8 cellular contexts compared by ENCODE assay signal in genomic region chr1:50969611-50970507, GRCh38. TPM values are rescaled to one million over a fixed set of nuclear protein-coding genes. Genes with fewer than 3 reads are reported as not detected.
DNase-seq lines count a peak whose midpoint lies in the region; ATAC-seq and TF ChIP-seq lines count a peak whose summit lies in the region.

Gene CDKN2C (plus strand): TSS chr1:50970245. CDS start chr1:50970369, 124 bp downstream.

- peaks cover 10% of the 10 kb centered on the region for H3K27me3 Mint-ChIP-seq in activated naive CD4-positive, alpha-beta T cell treated with anti-CD3 and anti-CD28 coated beads, Interleukin-2, amount 10 ng/mL, durations not matched to agents 7 days and 5 days
- H3K27me3 Mint-ChIP-seq in neural progenitor cell (ENCODE audit: insufficient read depth, low read depth), result peaks cover 64% of the 10 kb centered on the region

- no peaks in the 10 kb centered on the region for H3K9me3 ChIP-seq in HAP-1
- no peaks in the 10 kb centered on the region for H3K9me3 ChIP-seq in Loucy (ENCODE audit: insufficient read depth, low read depth, low read length)
- no peaks in the 10 kb centered on the region for H3K9me3 ChIP-seq in neural progenitor cell (ENCODE audit: low read depth)
- H3K9me3 ChIP-seq in vagina, result no peaks in the 10 kb centered on the region

- H4K20me1 ChIP-seq in Loucy (ENCODE audit: insufficient read depth, low read length, poor library complexity, severe bottlenecking) (peaks cover 58% of the 10 kb centered on the region), neural progenitor cell (ENCODE audit: low read depth) (peaks cover 61% of the 10 kb centered on the region)

- H3K4me3 ChIP-seq in HAP-1 (peak within 1 kb of the TSS; percentile 77), Loucy (ENCODE audit: low read length, poor library complexity, severe bottlenecking) (peak within 1 kb of the TSS; percentile 85), neural progenitor cell (peak within 1 kb of the TSS; percentile 59), vagina (peak within 1 kb of the TSS; percentile 57 to 74)

- in situ Hi-C loops in HAP-1 (cut with MboI; ENCODE audit: low sequenced_read_pairs), result loop anchor here (10.0 kb wide), 1 partner anchor 225 kb away; no protein-coding TSS in a partner anchor

- H3K27ac ChIP-seq in RWPE1 (peak within 1 kb of the TSS; percentile 97), foreskin keratinocyte (no peak within 1 kb of the TSS), neural progenitor cell (no peak within 1 kb of the TSS), vagina (peak within 1 kb of the TSS; percentile 97)

- peak; percentile 53 for ATAC-seq in foreskin keratinocyte

- H3K9me3 Mint-ChIP-seq in activated naive CD4-positive, alpha-beta T cell treated with anti-CD3 and anti-CD28 coated beads, Interleukin-2, amount 10 ng/mL, durations not matched to agents 7 days and 5 days, result no peaks in the 10 kb centered on the region
- peaks cover 2% of the 10 kb centered on the region for H3K9me3 Mint-ChIP-seq in neural progenitor cell

- peak within 1 kb of the TSS; percentile 89 for H3K4me2 ChIP-seq in Loucy (ENCODE audit: low read depth, low read length, poor library complexity, severe bottlenecking)
- H3K4me2 ChIP-seq in neural progenitor cell, result peak within 1 kb of the TSS; percentile 89

- H3K27me3 ChIP-seq in HAP-1 (ENCODE audit: low read depth), result no peaks in the 10 kb centered on the region
- H3K27me3 ChIP-seq in Loucy (ENCODE audit: insufficient read depth, low read length, poor library complexity, severe bottlenecking), result peaks cover 13% of the 10 kb centered on the region
- no peaks in the 10 kb centered on the region for H3K27me3 ChIP-seq in foreskin keratinocyte
- H3K27me3 ChIP-seq in neural progenitor cell, result peaks cover 95% of the 10 kb centered on the region
- no peaks in the 10 kb centered on the region for H3K27me3 ChIP-seq in vagina

- H3K4me3 Mint-ChIP-seq in activated naive CD4-positive, alpha-beta T cell treated with anti-CD3 and anti-CD28 coated beads, Interleukin-2, amount 10 ng/mL, durations not matched to agents 7 days and 5 days, result peak within 1 kb of the TSS; percentile 100
- H3K4me3 Mint-ChIP-seq in neural progenitor cell, result peak within 1 kb of the TSS; percentile 91

- H3K4me1 ChIP-seq in HAP-1 (peaks cover 26% of the 10 kb centered on the region), Loucy (ENCODE audit: insufficient read depth, low read length, poor library complexity, severe bottlenecking) (peaks cover 24% of the 10 kb centered on the region), foreskin keratinocyte (no peaks in the 10 kb centered on the region), neural progenitor cell (no peaks in the 10 kb centered on the region), vagina (peaks cover 14% of the 10 kb centered on the region)

- no peaks in the 10 kb centered on the region for H3K9me2 ChIP-seq in Loucy (replicated peaks; ENCODE audit: low read depth, low read length)

- TF ChIP-seq CTCF in Loucy (conservative IDR thresholded peaks at IDR 0.05; ENCODE audit: low read length) (no peak), RWPE1 (conservative IDR thresholded peaks at IDR 0.05; ENCODE audit: low read depth) (no peak), foreskin keratinocyte (conservative IDR thresholded peaks at IDR 0.05) (peak; percentile 11), neural progenitor cell (IDR thresholded peaks at IDR 0.05) (no peak), vagina (IDR thresholded peaks at IDR 0.05) (no peak)

- H3K4me1 Mint-ChIP-seq in activated naive CD4-positive, alpha-beta T cell treated with anti-CD3 and anti-CD28 coated beads, Interleukin-2, amount 10 ng/mL, durations not matched to agents 7 days and 5 days, result peaks cover 46% of the 10 kb centered on the region
- peaks cover 12% of the 10 kb centered on the region for H3K4me1 Mint-ChIP-seq in neural progenitor cell

- peaks cover 9% of the 10 kb centered on the region for H3K36me3 ChIP-seq in HAP-1 (replicated peaks)
- H3K36me3 ChIP-seq in Loucy (ENCODE audit: insufficient read depth, low read length), result peaks cover 38% of the 10 kb centered on the region
- no peaks in the 10 kb centered on the region for H3K36me3 ChIP-seq in neural progenitor cell
- no peaks in the 10 kb centered on the region for H3K36me3 ChIP-seq in vagina

- intact Hi-C loops in vagina (cut with DNase I), result no loop called here

- CTCF ChIA-PET in RWPE1 (lab: Yijun Ruan, JAX), result interaction anchor here (0.6 to 1.2 kb wide), 8 partner anchors 10 to 868 kb away, joined by 3 to 4 read pairs (median 3); partner anchors contain the start of gene FAF1
- CTCF ChIA-PET in activated naive CD4-positive, alpha-beta T cell treated with anti-CD3 and anti-CD28 coated beads, Interleukin-2, amount 10 ng/mL, durations not matched to agents 7 days and 5 days (lab: Charles Lee), result interaction anchor here (0.6 to 2.3 kb wide), 7 partner anchors 7 to 327 kb away, joined by 3 to 9 read pairs (median 3); partner anchors contain the start of gene FAF1

- peaks cover 98% of the 10 kb centered on the region for H3K79me2 ChIP-seq in Loucy (ENCODE audit: insufficient read depth, low read length)
- H3K79me2 ChIP-seq in neural progenitor cell (ENCODE audit: low read depth), result no peaks in the 10 kb centered on the region

- peak; percentile 46 for DNase-seq in GF-D8 (lab: John Stamatoyannopoulos, UW)
- DNase-seq in HAP-1 (ENCODE audit: low spot score in 2 of 2), result peak; percentile 90 to 93
- peak; percentile 62 for DNase-seq in RWPE1 (ENCODE audit: low spot score)
- peak; percentile 77 for DNase-seq in activated naive CD4-positive, alpha-beta T cell treated with anti-CD3 and anti-CD28 coated beads, Interleukin-2, amount 10 ng/mL, durations not matched to agents 7 days and 5 days
- DNase-seq in foreskin keratinocyte, result peak; percentile 59 to 71
- peak; percentile 77 for DNase-seq in neural progenitor cell (ENCODE audit: low spot score)
- no peak for DNase-seq in vagina (ENCODE audit: extremely low spot score in 2 of 2)

- peaks cover 42% of the 10 kb centered on the region for H3K36me3 Mint-ChIP-seq in activated naive CD4-positive, alpha-beta T cell treated with anti-CD3 and anti-CD28 coated beads, Interleukin-2, amount 10 ng/mL, durations not matched to agents 7 days and 5 days
- no peaks in the 10 kb centered on the region for H3K36me3 Mint-ChIP-seq in neural progenitor cell

- peak within 1 kb of the TSS; percentile 96 for H3K9ac ChIP-seq in Loucy (ENCODE audit: low read depth, low read length, poor library complexity, severe bottlenecking)
- H3K9ac ChIP-seq in neural progenitor cell, result no peak within 1 kb of the TSS

- H3K27ac Mint-ChIP-seq in activated naive CD4-positive, alpha-beta T cell treated with anti-CD3 and anti-CD28 coated beads, Interleukin-2, amount 10 ng/mL, durations not matched to agents 7 days and 5 days, result peak within 1 kb of the TSS; percentile 100
- no peak within 1 kb of the TSS for H3K27ac Mint-ChIP-seq in neural progenitor cell

- POLR2A ChIA-PET in RWPE1 (lab: Yijun Ruan, JAX; ENCODE audit: low non-redundant PET), result interaction anchor here (0.6 kb wide), 1 partner anchor 8 kb away, joined by 4 read pairs; no protein-coding TSS in a partner anchor

- H3F3A ChIP-seq in Loucy (ENCODE audit: low read depth) (no peaks in the 10 kb centered on the region), neural progenitor cell (ENCODE audit: low read depth) (peaks cover 56% of the 10 kb centered on the region)

- peak in 1 of 2 donors; percentile 55 for TF ChIP-seq POLR2A in vagina (IDR thresholded peaks at IDR 0.05)

- H2AFZ ChIP-seq in Loucy (ENCODE audit: low read length) (no peak within 1 kb of the TSS), neural progenitor cell (replicated peaks) (peak within 1 kb of the TSS; percentile 97)

RNA-seq across cellular contexts. Expression of gene CDKN2C, which starts in this region (rescaled TPM):
- 2.6 and 3.3 TPM in 2 replicates for total RNA-seq in foreskin keratinocyte
- polyA plus RNA-seq in foreskin keratinocyte, result 2.5 and 3.2 TPM in 2 replicates
- total RNA-seq in neural progenitor cell (ENCODE audit: low replicate concordance), result 0.11 and 0.65 TPM in 2 replicates
- 22.8 TPM for total RNA-seq in vagina

Comparison
In these comparisons a context has a peak if more than half of its experiments do, and no peak if none do; other contexts are left out.
1. Peak in DNase-seq, H3K4me3 ChIP-seq and H3K4me2 ChIP-seq in neural progenitor cell; RNA of the gene not detected or under 1 TPM.
2. DNase-seq: peak in GF-D8 (single experiment), HAP-1 (2 of 2), RWPE1 (single experiment), activated naive CD4-positive, alpha-beta T cell treated with anti-CD3 and anti-CD28 coated beads, Interleukin-2, amount 10 ng/mL, durations not matched to agents 7 days and 5 days (single experiment) and foreskin keratinocyte (2 of 2); none in vagina (0 of 2).
3. H3K27ac ChIP-seq: peak in RWPE1 (single experiment) and vagina (single experiment); none in foreskin keratinocyte (single experiment) and neural progenitor cell (single experiment).
4. Peak in every context shown above with its lines, with median percentiles within 50 percentile points of each other: H3K4me3 ChIP-seq.